12 cellular contexts compared by ENCODE assay signal in the genomic region with DNA sequence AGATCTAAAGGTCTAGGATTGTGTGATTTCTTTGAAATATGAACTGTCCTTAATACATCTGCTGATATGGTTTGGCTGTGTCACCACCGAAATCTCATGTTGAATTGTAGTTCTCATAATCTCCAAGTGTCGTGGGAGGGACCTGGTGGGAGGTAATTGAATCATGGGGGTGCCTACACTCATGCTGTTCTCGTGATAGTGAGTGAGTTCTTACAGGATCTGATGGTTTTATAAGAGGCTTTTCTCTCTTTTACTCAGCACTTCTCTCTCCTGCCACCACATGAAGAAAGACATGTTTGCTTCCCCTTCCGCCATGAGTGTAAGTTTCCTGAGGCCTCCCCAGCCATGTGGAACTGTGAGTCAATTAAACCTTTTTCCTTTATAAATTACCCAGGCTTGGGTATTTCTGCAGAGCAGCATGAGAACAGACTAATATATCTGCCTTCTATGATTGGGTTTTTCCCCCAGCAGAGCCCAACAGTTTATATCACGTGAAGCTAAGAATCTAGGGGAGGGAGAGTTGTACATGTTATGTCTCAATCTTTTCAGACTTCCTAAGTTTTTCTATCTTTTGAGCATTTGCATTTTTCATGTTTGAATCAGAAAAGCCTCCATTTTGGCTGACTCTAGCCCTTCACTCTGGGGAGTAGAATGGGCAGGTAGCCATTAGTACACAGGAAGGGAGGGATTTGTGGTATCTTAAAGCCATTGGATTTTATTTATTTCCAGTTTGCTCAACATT. TPM values are rescaled to one million over a fixed set of nuclear protein-coding genes. Genes with fewer than 3 reads are reported as not detected.
DNase-seq lines count a peak whose midpoint lies in the region; ATAC-seq and TF ChIP-seq lines count a peak whose summit lies in the region.
"Had no signal": no experiment of that assay in that cellular context is flagged by ENCODE, and none has a peak within 500 bp of the region (broad histone marks: within the 10 kb centered on the region; RNA-seq: fewer than 3 reads in every experiment).

No MANE protein-coding gene starts in this region.

- H3K4me1 ChIP-seq in PC-3 (ENCODE audit: insufficient read depth, low read length): peaks cover 22% of the 10 kb centered on the region
- H3K4me1 ChIP-seq: Caco-2 had no signal

- no peaks in the 10 kb centered on the region for H3K9me2 ChIP-seq in PC-3 (replicated peaks; ENCODE audit: low read length)

- no peaks in the 10 kb centered on the region for H3K27me3 ChIP-seq in PC-3 (ENCODE audit: low read length)
- H3K27me3 ChIP-seq: SJSA1 had no signal

- H2AFZ ChIP-seq in PC-3 (ENCODE audit: low read length): no peak overlapping the region

- no peaks in the 10 kb centered on the region for H3F3A ChIP-seq in PC-3 (ENCODE audit: low read length, unreplicated experiment)

- no TSS peak for BruUV-seq in PC-3 (replicated peaks; lab: Mats Ljungman, UMichigan)

- DNase-seq in stimulated activated naive CD4-positive, alpha-beta T cell treated with Interleukin-2 at 50 U/mL for 16 hours (lab: John Stamatoyannopoulos, UW): peak; percentile 32
- DNase-seq in stimulated activated naive CD4-positive, alpha-beta T cell (lab: John Stamatoyannopoulos, UW): no peak
- DNase-seq in myocyte (ENCODE audit: low read depth): peak; percentile 46
- DNase-seq in PC-3: no peak
- DNase-seq in erythroblast (lab: John Stamatoyannopoulos, UW): no peak
- DNase-seq: Caco-2, NCI-H2107, nucleus accumbens had no signal

- no peak for TF ChIP-seq CTCF in PC-3 (conservative IDR thresholded peaks at IDR 0.05; ENCODE audit: low read depth, low read length)

- peaks cover 10% of the 10 kb centered on the region for H3K27me3 Mint-ChIP-seq in activated T-helper 17 cell treated with anti-CD3 and anti-CD28 coated beads, Interleukin-2, amount 50 U/mL, for 72 hours

- no peaks in the 10 kb centered on the region for H3K79me2 ChIP-seq in PC-3 (ENCODE audit: low read length)

- H3K27ac ChIP-seq in PC-3 (ENCODE audit: low read length): no peak overlapping the region
- H3K27ac ChIP-seq: SJSA1 had no signal

- no peaks in the 10 kb centered on the region for H4K20me1 ChIP-seq in PC-3 (ENCODE audit: low read length)

- peaks cover 10% of the 10 kb centered on the region for H3K4me1 Mint-ChIP-seq in activated T-helper 17 cell treated with anti-CD3 and anti-CD28 coated beads, Interleukin-2, amount 50 U/mL, for 72 hours

- H3K4me3 Mint-ChIP-seq in activated T-helper 17 cell treated with anti-CD3 and anti-CD28 coated beads, Interleukin-2, amount 50 U/mL, for 72 hours: peak overlapping the region; percentile 46

- intact Hi-C loops in PC-3 (cut with micrococcal nuclease): no loop called here

- no peaks in the 10 kb centered on the region for H3K9me3 Mint-ChIP-seq in activated T-helper 17 cell treated with anti-CD3 and anti-CD28 coated beads, Interleukin-2, amount 50 U/mL, for 72 hours

- peak overlapping the region; percentile 82 for H3K27ac Mint-ChIP-seq in activated T-helper 17 cell treated with anti-CD3 and anti-CD28 coated beads, Interleukin-2, amount 50 U/mL, for 72 hours

- H3K4me3 ChIP-seq in PC-3 (ENCODE audit: low read length): no peak overlapping the region
- H3K4me3 ChIP-seq: SJSA1 had no signal

- peak; percentile 88 for ATAC-seq in activated T-helper 17 cell treated with anti-CD3 and anti-CD28 coated beads, Interleukin-2, amount 50 U/mL, for 72 hours (replicated peaks)
- no peak for ATAC-seq in PC-3
- ATAC-seq in GM18511 (IDR thresholded peaks at IDR 0.05; ENCODE audit: unreplicated experiment): no peak
- ATAC-seq in HG02571 (IDR thresholded peaks at IDR 0.05; ENCODE audit: unreplicated experiment): no peak

- no peak overlapping the region for H3K9ac ChIP-seq in PC-3 (ENCODE audit: low read length)

- POLR2A ChIA-PET in PC-3 (lab: Charles Lee; ENCODE audit: unreplicated experiment): no interaction called here

- CTCF ChIA-PET in PC-3 (lab: Charles Lee): no interaction called here

- H3K4me2 ChIP-seq in PC-3 (ENCODE audit: low read length): no peak overlapping the region

- H3K9me3 ChIP-seq in PC-3 (ENCODE audit: low read length): no peaks in the 10 kb centered on the region
- H3K9me3 ChIP-seq: Caco-2, SJSA1 had no signal

- TF ChIP-seq POLR2A in erythroblast (IDR thresholded peaks at IDR 0.05; ENCODE audit: low read length): no peak

- no peaks in the 10 kb centered on the region for H3K36me3 ChIP-seq in PC-3 (ENCODE audit: low read depth, low read length)
- H3K36me3 ChIP-seq: SJSA1 had no signal

- H3K36me3 Mint-ChIP-seq in activated T-helper 17 cell treated with anti-CD3 and anti-CD28 coated beads, Interleukin-2, amount 50 U/mL, for 72 hours (ENCODE audit: low read depth): peaks cover 6% of the 10 kb centered on the region

RNA-seq across cellular contexts. Expression of gene PLAC1, which starts 58.9 kb away (rescaled TPM):
- 1 to 10 TPM in 1 of 2 donors, not detected in 1; 1.1 TPM for total RNA-seq in activated T-helper 17 cell treated with anti-CD3 and anti-CD28 coated beads, Interleukin-2, amount 50 U/mL, for 72 hours
- total RNA-seq in myocyte (0.31 and 0.48 TPM in 2 replicates), PC-3 (2014; rRNA removed) (1.8 and 2.6 TPM in 2 replicates)
- 0.33 TPM for polyA plus RNA-seq in myocyte (2012)
- total RNA-seq: SJSA1 had no signal

Comparison
In these comparisons a context has a peak if more than half of its experiments do, and no peak if none do; other contexts are left out.
1. DNase-seq: peak in stimulated activated naive CD4-positive, alpha-beta T cell treated with Interleukin-2 at 50 U/mL for 16 hours (single experiment) and myocyte (single experiment); none in stimulated activated naive CD4-positive, alpha-beta T cell (0 of 6), PC-3 (single experiment) and erythroblast (0 of 2).